ENCODE assay signal across 29 cellular contexts in genomic region chr12:50079771-50080170, GRCh38. TPM values are rescaled to one million over a fixed set of nuclear protein-coding genes. Genes with fewer than 3 reads are reported as not detected.
"Had no signal": no experiment of that assay in that cellular context is flagged by ENCODE, and none has a peak within 500 bp of the region (broad histone marks: within the 10 kb centered on the region; RNA-seq: fewer than 3 reads in every experiment).

No MANE protein-coding gene starts in this region.

- H3K9me3 ChIP-seq: ascending aorta, body of pancreas, SJSA1 had no signal

- ATAC-seq: activated naive CD4-positive, alpha-beta T cell treated with anti-CD3 and anti-CD28 coated beads, Interleukin-2, amount 50 U/mL, for 72 hours; activated naive CD8-positive, alpha-beta T cell treated with anti-CD3 and anti-CD28 coated beads, Interleukin-2, amount 50 U/mL, for 24 hours; activated T-cell treated with anti-CD3 and anti-CD28 coated beads, Interleukin-2, amount 50 U/mL, for 4 hours; body of pancreas had no signal

- H3K36me3 ChIP-seq: ascending aorta, SJSA1 had no signal

- H3K27me3 Mint-ChIP-seq: activated CD4-positive, alpha-beta memory T cell treated with anti-CD3 and anti-CD28 coated beads for 36 hours; activated CD4-positive, alpha-beta T cell treated with anti-CD3 and anti-CD28 coated beads, Interleukin-2, amount 10 ng/mL, durations not matched to agents 7 days and 5 days; activated naive CD8-positive, alpha-beta T cell treated with anti-CD3 and anti-CD28 coated beads, Interleukin-2, amount 50 U/mL, for 24 hours had no signal

- H3K27ac ChIP-seq: ascending aorta, body of pancreas, SJSA1, VCaP had no signal

- H3K36me3 Mint-ChIP-seq: activated CD4-positive, alpha-beta memory T cell treated with anti-CD3 and anti-CD28 coated beads for 36 hours; activated naive CD4-positive, alpha-beta T cell treated with anti-CD3 and anti-CD28 coated beads, Interleukin-2, amount 50 U/mL, for 72 hours had no signal

- FAIRE-seq: bronchial epithelial cell, RCC 7860 had no signal

- H3K27me3 ChIP-seq: ascending aorta, body of pancreas, SJSA1 had no signal

- H3K4me3 Mint-ChIP-seq: activated CD4-positive, alpha-beta memory T cell treated with anti-CD3 and anti-CD28 coated beads for 36 hours; activated CD4-positive, alpha-beta T cell treated with anti-CD3 and anti-CD28 coated beads, Interleukin-2, amount 10 ng/mL, durations not matched to agents 7 days and 5 days; activated naive CD8-positive, alpha-beta T cell treated with anti-CD3 and anti-CD28 coated beads, Interleukin-2, amount 50 U/mL, for 24 hours; activated T-cell treated with anti-CD3 and anti-CD28 coated beads, Interleukin-2, amount 50 U/mL, for 4 hours had no signal

- H3K4me3 ChIP-seq: ascending aorta, body of pancreas, SJSA1 had no signal

- H3K9me3 Mint-ChIP-seq: activated CD4-positive, alpha-beta memory T cell treated with anti-CD3 and anti-CD28 coated beads for 36 hours; activated CD4-positive, alpha-beta T cell treated with anti-CD3 and anti-CD28 coated beads, Interleukin-2, amount 10 ng/mL, durations not matched to agents 7 days and 5 days; activated naive CD4-positive, alpha-beta T cell treated with anti-CD3 and anti-CD28 coated beads, Interleukin-2, amount 50 U/mL, for 72 hours; activated naive CD8-positive, alpha-beta T cell treated with anti-CD3 and anti-CD28 coated beads, Interleukin-2, amount 50 U/mL, for 24 hours; activated T-cell treated with anti-CD3 and anti-CD28 coated beads, Interleukin-2, amount 50 U/mL, for 4 hours had no signal

- H3K27ac Mint-ChIP-seq: activated CD4-positive, alpha-beta memory T cell treated with anti-CD3 and anti-CD28 coated beads for 36 hours; activated CD4-positive, alpha-beta T cell treated with anti-CD3 and anti-CD28 coated beads, Interleukin-2, amount 10 ng/mL, durations not matched to agents 7 days and 5 days; activated naive CD4-positive, alpha-beta T cell treated with anti-CD3 and anti-CD28 coated beads, Interleukin-2, amount 50 U/mL, for 72 hours; activated naive CD8-positive, alpha-beta T cell treated with anti-CD3 and anti-CD28 coated beads, Interleukin-2, amount 50 U/mL, for 24 hours had no signal

- DNase-seq: activated CD4-positive, alpha-beta memory T cell treated with anti-CD3 and anti-CD28 coated beads for 36 hours; activated CD4-positive, alpha-beta T cell treated with anti-CD3 and anti-CD28 coated beads, Interleukin-2, amount 10 ng/mL, durations not matched to agents 7 days and 5 days; activated CD4-positive, CD25-positive, alpha-beta regulatory T cell; activated CD8-positive, alpha-beta memory T cell treated with anti-CD3 and anti-CD28 coated beads for 24 hours; activated effector memory CD4-positive, alpha-beta T cell treated with anti-CD3 and anti-CD28 coated beads, Interleukin-2, amount 50 U/mL, for 16 hours; activated naive CD4-positive, alpha-beta T cell treated with Interleukin-2 at 50 U/mL for 16 hours; activated naive CD8-positive, alpha-beta T cell treated with anti-CD3 and anti-CD28 coated beads, Interleukin-2, amount 50 U/mL, for 24 hours; activated T-cell treated with anti-CD3 and anti-CD28 coated beads, Interleukin-2, amount 50 U/mL, for 4 hours; amniotic stem cell; body of pancreas; central memory CD4-positive, alpha-beta T cell; Kasumi-1; KBM-7; NCI-H1048; NCI-H1417; NCI-H1930; NCI-H2171; NCI-H345; NCI-H510A; NCI-H69; SHP77; T-helper 2 cell; T1000 had no signal

RNA-seq across cellular contexts. Expression of gene ASIC1, which starts 22.4 kb away (rescaled TPM):
- total RNA-seq: ascending aorta had no signal

RNA-seq across cellular contexts. Expression of gene GPD1, which starts 24.0 kb away (rescaled TPM):
- total RNA-seq: SJSA1 had no signal
